Comparison of ENCODE assay signal across 8 cellular contexts in genomic region chr18:13726228-13726971, GRCh38. TPM values are rescaled to one million over a fixed set of nuclear protein-coding genes. Genes with fewer than 3 reads are reported as not detected.
DNase-seq lines count a peak whose midpoint lies in the region; ATAC-seq, FAIRE-seq and TF ChIP-seq lines count a peak whose summit lies in the region.

Gene FAM210A (minus strand): TSS chr18:13726558. CDS start chr18:13682077, 44,481 bp downstream.
Gene RNMT (plus strand): TSS chr18:13726673. CDS start chr18:13731518, 4,845 bp downstream.

- peaks cover 61% of the 10 kb centered on the region for H4K20me1 ChIP-seq in Loucy (ENCODE audit: insufficient read depth, low read length, poor library complexity, severe bottlenecking)

- TF ChIP-seq POLR2A in H54 (IDR thresholded peaks at IDR 0.05; ENCODE audit: low read depth, low read length) = peak; percentile 69; the same call in 1 of the 2 replicates
- TF ChIP-seq POLR2A in Raji (IDR thresholded peaks at IDR 0.05; ENCODE audit: insufficient read depth, low read depth, low read length) = peak; percentile 86

- no peak; the same call in 1 of the 2 replicates for TF ChIP-seq CTCF in Loucy (conservative IDR thresholded peaks at IDR 0.05; ENCODE audit: low read length)
- no peak for TF ChIP-seq CTCF in fibroblast of pulmonary artery (IDR thresholded peaks at IDR 0.05; ENCODE audit: low read length, missing control alignments)

- no peaks in the 10 kb centered on the region for H3K27me3 Mint-ChIP-seq in natural killer cell treated with Interleukin-12 subunit alpha and Interleukin-12 subunit beta and Interleukin-15 and Interleukin-18, amount 100 ng/mL, for 72 hours

- peaks cover 22 to 28% of the 10 kb centered on the region in 2 donors for H3K4me1 Mint-ChIP-seq in natural killer cell treated with Interleukin-12 subunit alpha and Interleukin-12 subunit beta and Interleukin-15 and Interleukin-18, amount 100 ng/mL, for 72 hours (ENCODE audit: low read depth in 2 of 2)

- peak; percentile 94 for DNase-seq in ELF-1 (ENCODE audit: low read depth, low spot score)
- peak; percentile 78 for DNase-seq in H54 (ENCODE audit: insufficient read length, low spot score)
- DNase-seq in activated effector memory CD4-positive, alpha-beta T cell treated with Interleukin-2 at 50 U/mL for 16 hours = peak; percentile 89
- DNase-seq in fibroblast of pulmonary artery (ENCODE audit: low read depth) = peak; percentile 98
- DNase-seq in natural killer cell treated with Interleukin-12 subunit alpha and Interleukin-12 subunit beta and Interleukin-15 and Interleukin-18, amount 100 ng/mL, for 72 hours (ENCODE audit: low spot score) = peak; percentile 96
- DNase-seq in stimulated activated naive CD8-positive, alpha-beta T cell treated with anti-CD3 and anti-CD28 coated beads, Interleukin-15, Interleukin-2, amounts not matched to agents 100 U/mL and 50 U/mL, for 24 hours = peak; percentile 96

- no peaks in the 10 kb centered on the region for H3K9me2 ChIP-seq in Loucy (replicated peaks; ENCODE audit: low read depth, low read length)

- no peaks in the 10 kb centered on the region for H3K27me3 ChIP-seq in Loucy (ENCODE audit: insufficient read depth, low read length, poor library complexity, severe bottlenecking)

- H3K9ac ChIP-seq in Loucy (ENCODE audit: low read depth, low read length, poor library complexity, severe bottlenecking) = peak within 1 kb of the TSS; percentile 82

- H3K4me2 ChIP-seq in Loucy (ENCODE audit: low read depth, low read length, poor library complexity, severe bottlenecking) = peak within 1 kb of the TSS; percentile 95

- peak within 1 kb of the TSS; percentile 64 to 91 for H3K27ac Mint-ChIP-seq in natural killer cell treated with Interleukin-12 subunit alpha and Interleukin-12 subunit beta and Interleukin-15 and Interleukin-18, amount 100 ng/mL, for 72 hours

- FAIRE-seq in H54 (lab: Jason Lieb, UNC) = peak; percentile 97

- H3K79me2 ChIP-seq in Loucy (ENCODE audit: insufficient read depth, low read length) = peaks cover 97% of the 10 kb centered on the region

- no peaks in the 10 kb centered on the region for H3K9me3 Mint-ChIP-seq in natural killer cell treated with Interleukin-12 subunit alpha and Interleukin-12 subunit beta and Interleukin-15 and Interleukin-18, amount 100 ng/mL, for 72 hours

- H2AFZ ChIP-seq in Loucy (ENCODE audit: low read length) = peak within 1 kb of the TSS; percentile 90

- peak within 1 kb of the TSS; percentile 93 for H3K4me3 Mint-ChIP-seq in natural killer cell treated with Interleukin-12 subunit alpha and Interleukin-12 subunit beta and Interleukin-15 and Interleukin-18, amount 100 ng/mL, for 72 hours

- H3K4me3 ChIP-seq in Loucy (ENCODE audit: low read length, poor library complexity, severe bottlenecking) (peak within 1 kb of the TSS; percentile 85), fibroblast of pulmonary artery (replicated peaks; ENCODE audit: low read depth, low read length) (peak within 1 kb of the TSS; percentile 91)

- H3F3A ChIP-seq in Loucy (ENCODE audit: low read depth) = no peaks in the 10 kb centered on the region

- peaks cover 65% of the 10 kb centered on the region for H3K4me1 ChIP-seq in Loucy (ENCODE audit: insufficient read depth, low read length, poor library complexity, severe bottlenecking)

- H3K36me3 ChIP-seq in Loucy (ENCODE audit: insufficient read depth, low read length) = no peaks in the 10 kb centered on the region

- peak; percentile 96 to 98 for ATAC-seq in natural killer cell treated with Interleukin-12 subunit alpha and Interleukin-12 subunit beta and Interleukin-15 and Interleukin-18, amount 100 ng/mL, for 72 hours
- peak; percentile 97 for ATAC-seq in stimulated activated naive CD8-positive, alpha-beta T cell treated with anti-CD3 and anti-CD28 coated beads, Interleukin-15, Interleukin-2, amounts not matched to agents 100 U/mL and 50 U/mL, for 24 hours

- H3K36me3 Mint-ChIP-seq in natural killer cell treated with Interleukin-12 subunit alpha and Interleukin-12 subunit beta and Interleukin-15 and Interleukin-18, amount 100 ng/mL, for 72 hours = peaks cover 7% of the 10 kb centered on the region

- no peaks in the 10 kb centered on the region for H3K9me3 ChIP-seq in Loucy (ENCODE audit: insufficient read depth, low read depth, low read length)

RNA-seq across cellular contexts. Expression of gene FAM210A, which starts in this region (rescaled TPM):
- 10 to 100 TPM; 30.9 to 31.9 TPM for total RNA-seq in natural killer cell treated with Interleukin-12 subunit alpha and Interleukin-12 subunit beta and Interleukin-15 and Interleukin-18, amount 100 ng/mL, for 72 hours

RNA-seq across cellular contexts. Expression of gene RNMT, which starts in this region (rescaled TPM):
- 10 to 100 TPM; 42.5 to 47.2 TPM for total RNA-seq in natural killer cell treated with Interleukin-12 subunit alpha and Interleukin-12 subunit beta and Interleukin-15 and Interleukin-18, amount 100 ng/mL, for 72 hours

Comparison
In these comparisons a context has a peak if more than half of its experiments do, and no peak if none do; other contexts are left out.
1. Peak in every context shown above with its lines: DNase-seq, ATAC-seq and H3K4me3 ChIP-seq.